ENCODE assay signal across 8 cellular contexts in the genomic region with DNA sequence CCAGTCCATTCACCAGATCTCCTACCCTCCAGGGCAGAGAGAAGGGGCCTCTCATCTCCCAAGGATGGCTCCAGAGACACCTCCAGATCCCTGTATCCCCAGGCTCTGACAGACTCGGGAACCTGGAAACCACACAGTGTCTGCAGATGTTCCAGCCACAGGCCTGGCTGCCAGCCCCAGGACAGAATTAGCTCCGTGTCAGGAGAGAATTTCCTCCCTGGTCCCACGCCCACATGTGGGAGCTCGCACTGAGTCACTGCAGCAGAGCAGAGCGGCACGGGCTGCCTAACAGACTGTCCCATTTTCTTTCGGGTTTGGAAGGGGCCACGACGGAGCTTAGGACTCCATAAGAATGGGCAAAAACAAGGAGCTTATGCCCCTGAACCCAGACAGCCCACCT. TPM values are rescaled to one million over a fixed set of nuclear protein-coding genes. Genes with fewer than 3 reads are reported as not detected.
A peak's percentile ranks its signal among the peaks of the same experiment; 100 is the strongest.
DNase-seq lines count a peak whose midpoint lies in the region; ATAC-seq and TF ChIP-seq lines count a peak whose summit lies in the region.

No MANE protein-coding gene starts in this region.

- peaks cover 79% of the 10 kb centered on the region for H3K4me1 ChIP-seq in upper lobe of right lung

- no peak overlapping the region for H3K4me3 Mint-ChIP-seq in activated naive CD4-positive, alpha-beta T cell treated with anti-CD3 and anti-CD28 coated beads, Interleukin-2, amount 10 ng/mL, durations not matched to agents 7 days and 5 days

- peak; percentile 74 for ATAC-seq in upper lobe of right lung

- H3K27me3 ChIP-seq in upper lobe of right lung, result no peaks in the 10 kb centered on the region

- no peaks in the 10 kb centered on the region for H3K36me3 ChIP-seq in upper lobe of right lung

- H3K4me3 ChIP-seq in choroid plexus epithelial cell (ENCODE audit: low read depth, low read length), result no peak overlapping the region
- no peak overlapping the region for H3K4me3 ChIP-seq in upper lobe of right lung

- no peaks in the 10 kb centered on the region for H3K36me3 Mint-ChIP-seq in activated naive CD4-positive, alpha-beta T cell treated with anti-CD3 and anti-CD28 coated beads, Interleukin-2, amount 10 ng/mL, durations not matched to agents 7 days and 5 days

- no peaks in the 10 kb centered on the region for H3K9me3 ChIP-seq in upper lobe of right lung

- DNase-seq in activated naive CD4-positive, alpha-beta T cell treated with Interleukin-2 at 50 U/mL for 16 hours, result peak; percentile 31
- DNase-seq in activated naive CD4-positive, alpha-beta T cell treated with anti-CD3 and anti-CD28 coated beads, Interleukin-2, amount 10 ng/mL, durations not matched to agents 7 days and 5 days, result no peak
- DNase-seq in choroid plexus epithelial cell (ENCODE audit: low read depth) (peak; percentile 86), lung microvascular endothelial cell (ENCODE audit: low read depth in 2 of 2) (peak; percentile 70 to 92), upper lobe of right lung (peak; percentile 86), NCI-H345 treated with DMSO at 0.1 percent for 48 hours (lab: John Stamatoyannopoulos, UW; ENCODE audit: unreplicated experiment) (no peak), NCI-H128 (lab: John Stamatoyannopoulos, UW; ENCODE audit: unreplicated experiment) (no peak)
- DNase-seq in activated effector memory CD4-positive, alpha-beta T cell treated with Interleukin-2 at 50 U/mL for 16 hours, result no peak

- no peak for TF ChIP-seq CTCF in choroid plexus epithelial cell (conservative IDR thresholded peaks at IDR 0.05; ENCODE audit: low read depth, low read length)
- TF ChIP-seq CTCF in upper lobe of right lung (IDR thresholded peaks at IDR 0.05), result no peak

- CTCF ChIA-PET in activated naive CD4-positive, alpha-beta T cell treated with anti-CD3 and anti-CD28 coated beads, Interleukin-2, amount 10 ng/mL, durations not matched to agents 7 days and 5 days (lab: Charles Lee), result interaction anchor here (0.9 kb wide), 1 partner anchor 11 kb away, joined by 3 read pairs; no protein-coding TSS in a partner anchor

- H3K27ac ChIP-seq in upper lobe of right lung, result peak overlapping the region; percentile 78

- intact Hi-C loops in upper lobe of right lung (cut with DNase I), result no loop called here

- H3K27ac Mint-ChIP-seq in activated naive CD4-positive, alpha-beta T cell treated with anti-CD3 and anti-CD28 coated beads, Interleukin-2, amount 10 ng/mL, durations not matched to agents 7 days and 5 days, result no peak overlapping the region

- no peaks in the 10 kb centered on the region for H3K9me3 Mint-ChIP-seq in activated naive CD4-positive, alpha-beta T cell treated with anti-CD3 and anti-CD28 coated beads, Interleukin-2, amount 10 ng/mL, durations not matched to agents 7 days and 5 days

- H3K4me1 Mint-ChIP-seq in activated naive CD4-positive, alpha-beta T cell treated with anti-CD3 and anti-CD28 coated beads, Interleukin-2, amount 10 ng/mL, durations not matched to agents 7 days and 5 days, result peaks cover 2% of the 10 kb centered on the region

- peaks cover 46% of the 10 kb centered on the region for H3K27me3 Mint-ChIP-seq in activated naive CD4-positive, alpha-beta T cell treated with anti-CD3 and anti-CD28 coated beads, Interleukin-2, amount 10 ng/mL, durations not matched to agents 7 days and 5 days

RNA-seq across cellular contexts. Expression of gene CMKLR1, which starts 33.6 kb away (rescaled TPM):
- total RNA-seq in lung microvascular endothelial cell (under 0.01 TPM in 1 of 2 replicates, not detected in the other), upper lobe of right lung (29.1 TPM)

Comparison
In these comparisons a context has a peak if more than half of its experiments do, and no peak if none do; other contexts are left out.
1. DNase-seq: peak in activated naive CD4-positive, alpha-beta T cell treated with Interleukin-2 at 50 U/mL for 16 hours (single experiment), choroid plexus epithelial cell (single experiment), lung microvascular endothelial cell (2 of 2) and upper lobe of right lung (single experiment); none in activated naive CD4-positive, alpha-beta T cell treated with anti-CD3 and anti-CD28 coated beads, Interleukin-2, amount 10 ng/mL, durations not matched to agents 7 days and 5 days (single experiment), NCI-H345 treated with DMSO at 0.1 percent for 48 hours (single experiment), activated effector memory CD4-positive, alpha-beta T cell treated with Interleukin-2 at 50 U/mL for 16 hours (single experiment) and NCI-H128 (single experiment).
2. RNA of gene CMKLR1, which starts 33.6 kb away (total RNA-seq): 29.1 TPM in upper lobe of right lung (single experiment); under 0.01 TPM in lung microvascular endothelial cell; every median in the first group is over 10 times any median in the second.